33 cellular contexts compared by ENCODE assay signal in genomic region chr1:51359860-51360259, GRCh38. TPM values are rescaled to one million over a fixed set of nuclear protein-coding genes. Genes with fewer than 3 reads are reported as not detected.
"Had no signal": no experiment of that assay in that cellular context is flagged by ENCODE, and none has a peak within 500 bp of the region (broad histone marks: within the 10 kb centered on the region; RNA-seq: fewer than 3 reads in every experiment).

No MANE protein-coding gene starts in this region.

- H3K4me3 ChIP-seq: adrenal gland, ascending aorta, body of pancreas, breast epithelium, cardiac muscle cell had no signal

- H3K27ac ChIP-seq: adrenal gland, ascending aorta, body of pancreas, brain microvascular endothelial cell, breast epithelium, cardiac muscle cell had no signal

- H3K27me3 ChIP-seq: adrenal gland, ascending aorta, body of pancreas, brain microvascular endothelial cell, breast epithelium, cardiac muscle cell had no signal

- H3K9me3 ChIP-seq: adrenal gland, ascending aorta, body of pancreas, breast epithelium had no signal

- DNase-seq: activated effector memory CD4-positive, alpha-beta T cell treated with anti-CD3 and anti-CD28 coated beads, Interleukin-2, amount 50 U/mL, for 16 hours; activated effector memory CD4-positive, alpha-beta T cell treated with Interleukin-2 at 50 U/mL for 16 hours; activated gamma-delta T cell; activated gamma-delta T cell treated with Interleukin-2 at 50 U/mL for 16 hours; activated naive CD4-positive, alpha-beta T cell; activated naive CD4-positive, alpha-beta T cell treated with anti-CD3 and anti-CD28 coated beads for 36 hours; activated naive CD4-positive, alpha-beta T cell treated with anti-CD3 and anti-CD28 coated beads, Interleukin-2, amount 10 ng/mL, durations not matched to agents 7 days and 5 days; activated naive CD4-positive, alpha-beta T cell treated with anti-CD3 and anti-CD28 coated beads, Interleukin-2, amount 50 U/mL, for 16 hours; activated naive CD4-positive, alpha-beta T cell treated with Interleukin-2 at 50 U/mL for 16 hours; activated naive CD8-positive, alpha-beta T cell treated with anti-CD3 and anti-CD28 coated beads for 36 hours; activated naive CD8-positive, alpha-beta T cell treated with anti-CD3 and anti-CD28 coated beads, Interleukin-2, amount 10 ng/mL, durations not matched to agents 7 days and 5 days; activated naive CD8-positive, alpha-beta T cell treated with anti-CD3 and anti-CD28 coated beads, Interleukin-2, amount 50 U/mL, for 24 hours; activated T-cell treated with anti-CD3 and anti-CD28 coated beads, Interleukin-2, amount 50 U/mL, for 1 hour; activated T-cell treated with anti-CD3 and anti-CD28 coated beads, Interleukin-2, amount 50 U/mL, for 24 hours; activated T-cell treated with anti-CD3 and anti-CD28 coated beads, Interleukin-2, amount 50 U/mL, for 4 hours; activated T-cell treated with anti-CD3 and anti-CD28 coated beads, Interleukin-2, amount 50 U/mL, for 48 hours; activated T-cell treated with anti-CD3 and anti-CD28 coated beads, Interleukin-2, amount 50 U/mL, for 72 hours; adrenal gland; amniotic stem cell; amygdala; anterior cingulate cortex; aorta; body of pancreas; brain microvascular endothelial cell; caudate nucleus; central memory CD4-positive, alpha-beta T cell; cerebellar nuclear complex had no signal

- H3K4me1 ChIP-seq: adrenal gland, ascending aorta, body of pancreas, breast epithelium had no signal

- ATAC-seq: activated naive CD4-positive, alpha-beta T cell treated with anti-CD3 and anti-CD28 coated beads, Interleukin-2, amount 50 U/mL, for 72 hours; activated naive CD8-positive, alpha-beta T cell treated with anti-CD3 and anti-CD28 coated beads, Interleukin-2, amount 50 U/mL, for 24 hours; activated T-cell treated with anti-CD3 and anti-CD28 coated beads, Interleukin-2, amount 50 U/mL, for 4 hours; activated T-cell treated with anti-CD3 and anti-CD28 coated beads, Interleukin-2, amount 50 U/mL, for 72 hours; activated T-helper 17 cell treated with anti-CD3 and anti-CD28 coated beads, Interleukin-2, amount 50 U/mL, for 72 hours; body of pancreas had no signal

RNA-seq across cellular contexts. Expression of gene TTC39A, which starts 29.5 kb away (rescaled TPM):
- total RNA-seq: activated naive CD4-positive, alpha-beta T cell treated with anti-CD3 and anti-CD28 coated beads for 36 hours; activated naive CD8-positive, alpha-beta T cell treated with anti-CD3 and anti-CD28 coated beads for 36 hours; activated naive CD8-positive, alpha-beta T cell treated with anti-CD3 and anti-CD28 coated beads, Interleukin-2, amount 10 ng/mL, durations not matched to agents 7 days and 5 days; activated T-helper 1 cell treated with anti-CD3 and anti-CD28 coated beads, Interleukin-12 subunit alpha, Interleukin-12 subunit beta, Interleukin-2, Interleukin-4 antibody, amounts not matched to agents 30 ng/mL and 10 ng/mL and 1 ng/mL, durations not matched to agents 14 hours and 24 hours and 36 hours; ascending aorta had no signal
